Comparison of ENCODE assay signal across 9 cellular contexts in the genomic region with DNA sequence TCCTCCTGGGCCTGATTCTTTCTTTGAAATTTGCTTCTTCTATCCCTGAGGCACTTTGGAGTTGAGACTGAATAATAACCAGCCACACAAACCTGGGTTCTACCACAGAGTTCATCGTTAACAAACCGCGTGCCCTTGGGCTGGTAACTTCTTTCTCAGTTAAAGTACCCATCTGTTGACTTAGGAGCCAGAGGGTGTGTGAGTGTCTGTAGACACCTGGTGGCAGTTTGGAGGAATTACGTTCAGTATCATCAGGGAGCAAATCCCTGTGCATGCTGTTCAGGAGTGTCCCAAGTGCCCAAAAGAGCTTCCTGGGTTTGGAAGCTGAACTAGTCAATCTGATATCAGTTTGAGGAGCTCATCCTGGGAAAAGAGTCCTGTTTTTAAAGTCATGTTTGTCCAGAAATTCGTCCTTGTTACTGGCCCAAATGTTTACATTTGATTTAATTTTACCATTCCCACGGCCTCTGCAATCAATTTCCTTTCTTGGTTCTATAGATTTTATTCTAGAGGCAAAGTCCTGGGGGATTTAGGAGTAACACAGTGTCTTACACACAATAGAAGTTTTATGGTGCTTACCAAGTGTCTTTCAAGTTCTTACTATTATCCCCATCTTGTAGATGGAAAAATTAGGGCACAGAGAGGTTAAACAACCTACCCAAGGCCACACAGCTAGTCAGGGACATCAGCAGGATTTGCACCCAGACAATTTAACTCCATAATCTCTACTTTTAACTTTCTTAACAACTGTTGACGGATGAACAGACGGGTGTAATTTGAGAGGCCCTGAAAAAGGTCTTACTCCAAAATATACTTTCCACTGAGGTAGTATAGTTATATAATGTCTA. TPM values are rescaled to one million over a fixed set of nuclear protein-coding genes. Genes with fewer than 3 reads are reported as not detected.
DNase-seq lines count a peak whose midpoint lies in the region; ATAC-seq and TF ChIP-seq lines count a peak whose summit lies in the region.
"Had no signal": no experiment of that assay in that cellular context is flagged by ENCODE, and none has a peak within 500 bp of the region (broad histone marks: within the 10 kb centered on the region; RNA-seq: fewer than 3 reads in every experiment).

No MANE protein-coding gene starts in this region.

- no peaks in the 10 kb centered on the region for H3K36me3 ChIP-seq in HAP-1 (replicated peaks)
- no peaks in the 10 kb centered on the region for H3K36me3 ChIP-seq in thyroid gland

- H3K9me3 ChIP-seq in HAP-1 (no peaks in the 10 kb centered on the region), thyroid gland (no peaks in the 10 kb centered on the region)

- POLR2A ChIA-PET in WTC11 (lab: Charles Lee), result interaction anchor here (0.5 kb wide), 1 partner anchor 274 kb away, joined by 3 read pairs; no protein-coding TSS in a partner anchor

- DNase-seq in COLO668 (lab: John Stamatoyannopoulos, UW; ENCODE audit: unreplicated experiment) (peak; percentile 19), HAP-1 (ENCODE audit: low spot score in 2 of 2) (peak; percentile 43 to 57), NCI-H2227 treated with DMSO at 0.1 percent for 48 hours (lab: John Stamatoyannopoulos, UW) (peak; percentile 7), WTC11 (ENCODE audit: low spot score) (peak; percentile 14), memory B cell (ENCODE audit: low spot score in 2 of 2) (peak in 1 of 2 donors; percentile 40), thyroid gland (peak; percentile 37 to 45), NCI-H128 (lab: John Stamatoyannopoulos, UW; ENCODE audit: unreplicated experiment) (no peak)
- peak; percentile 11 for DNase-seq in effector CD4-positive, alpha-beta T cell

- no peak overlapping the region for H3K4me3 Mint-ChIP-seq in WTC11
- no peak overlapping the region for H3K4me3 Mint-ChIP-seq in memory B cell

- H3K36me3 Mint-ChIP-seq in WTC11, result peaks cover under 1% of the 10 kb centered on the region; the same call in 1 of the 2 replicates
- no peaks in the 10 kb centered on the region for H3K36me3 Mint-ChIP-seq in memory B cell

- H3K4me1 ChIP-seq in HAP-1 (no peaks in the 10 kb centered on the region), thyroid gland (peaks cover 0 to 13% of the 10 kb centered on the region in 2 donors)

- H3K27me3 Mint-ChIP-seq in WTC11 (ENCODE audit: low read depth) (peaks cover 6% of the 10 kb centered on the region), memory B cell (peaks cover 6% of the 10 kb centered on the region)

- CTCF ChIA-PET in WTC11 (lab: Charles Lee), result interaction anchor here (0.6 to 5.7 kb wide), 12 partner anchors 27 to 277 kb away, joined by 3 to 66 read pairs (median 4); a partner anchor contains a TSS

- in situ Hi-C loops in HAP-1 (cut with MboI; ENCODE audit: low sequenced_read_pairs), result loop anchor here (10.0 kb wide), 1 partner anchor 131 kb away; no protein-coding TSS in a partner anchor

- H3K4me1 Mint-ChIP-seq in WTC11 (no peaks in the 10 kb centered on the region), memory B cell (peaks cover 5% of the 10 kb centered on the region)

- no peak for TF ChIP-seq POLR2A in thyroid gland (IDR thresholded peaks at IDR 0.05)

- intact Hi-C loops in thyroid gland (cut with DNase I), result loop anchor here (2.0 kb wide), 1 partner anchor 133 kb away; no protein-coding TSS in a partner anchor

- H3K27me3 ChIP-seq in HAP-1 (ENCODE audit: low read depth) (0 out of 2 replicates have a peak, but pooled peaks cover 2% of the 10 kb centered on the region), thyroid gland (no peaks in the 10 kb centered on the region)

- no peak overlapping the region for H3K27ac Mint-ChIP-seq in WTC11
- no peak overlapping the region for H3K27ac Mint-ChIP-seq in memory B cell

- H3K9me3 Mint-ChIP-seq in WTC11 (peaks cover 24% of the 10 kb centered on the region), memory B cell (no peaks in the 10 kb centered on the region)

- TF ChIP-seq CTCF in WTC11 (IDR thresholded peaks at IDR 0.05), result peak; percentile 29; the same call in 1 of the 2 replicates
- peak; percentile 67 to 96 (median 84) for TF ChIP-seq CTCF in thyroid gland (IDR thresholded peaks at IDR 0.05)

- 36 to 38% methylated on average over 8 of the region's 8 CpGs for WGBS in thyroid gland, 2 donors

- H3K27ac ChIP-seq in thyroid gland, result no peak overlapping the region

- H3K4me3 ChIP-seq in HAP-1, result no peak overlapping the region
- H3K4me3 ChIP-seq in thyroid gland (replicated peaks in 1 of 3), result no peak overlapping the region

- ATAC-seq in WTC11 (peak; percentile 91), memory B cell (ENCODE audit: low read depth) (peak; percentile 57)

TF ChIP-seq in WTC11, 78 proteins besides CTCF, POLR2A, EP300 and RAD21:
- TF ChIP-seq PRRX2 (CRISPR knock-in tag; IDR thresholded peaks at IDR 0.05) (no peak), MXD4 (CRISPR knock-in tag; IDR thresholded peaks at IDR 0.05; ENCODE audit: borderline replicate concordance) (no peak), RORB (CRISPR knock-in tag; IDR thresholded peaks at IDR 0.05) (no peak), NR2C2 (CRISPR knock-in tag; IDR thresholded peaks at IDR 0.05) (no peak), ZNF219 (CRISPR knock-in tag; IDR thresholded peaks at IDR 0.05; ENCODE audit: borderline replicate concordance) (no peak), JUN (CRISPR knock-in tag; IDR thresholded peaks at IDR 0.05) (no peak), ZNF138 (CRISPR knock-in tag; conservative IDR thresholded peaks at IDR 0.05) (no peak), MYBL2 (CRISPR knock-in tag; IDR thresholded peaks at IDR 0.05) (no peak), GABPB1 (CRISPR knock-in tag; IDR thresholded peaks at IDR 0.05) (no peak), NFYB (CRISPR knock-in tag; conservative IDR thresholded peaks at IDR 0.05; ENCODE audit: low read depth) (no peak), RELA (CRISPR knock-in tag; IDR thresholded peaks at IDR 0.05; ENCODE audit: borderline replicate concordance) (no peak)
- TF ChIP-seq, protein P1, sequence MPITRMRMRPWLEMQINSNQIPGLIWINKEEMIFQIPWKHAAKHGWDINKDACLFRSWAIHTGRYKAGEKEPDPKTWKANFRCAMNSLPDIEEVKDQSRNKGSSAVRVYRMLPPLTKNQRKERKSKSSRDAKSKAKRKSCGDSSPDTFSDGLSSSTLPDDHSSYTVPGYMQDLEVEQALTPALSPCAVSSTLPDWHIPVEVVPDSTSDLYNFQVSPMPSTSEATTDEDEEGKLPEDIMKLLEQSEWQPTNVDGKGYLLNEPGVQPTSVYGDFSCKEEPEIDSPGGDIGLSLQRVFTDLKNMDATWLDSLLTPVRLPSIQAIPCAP (CRISPR knock-in tag; IDR thresholded peaks at IDR 0.05), result no peak
- TF ChIP-seq, protein P2, sequence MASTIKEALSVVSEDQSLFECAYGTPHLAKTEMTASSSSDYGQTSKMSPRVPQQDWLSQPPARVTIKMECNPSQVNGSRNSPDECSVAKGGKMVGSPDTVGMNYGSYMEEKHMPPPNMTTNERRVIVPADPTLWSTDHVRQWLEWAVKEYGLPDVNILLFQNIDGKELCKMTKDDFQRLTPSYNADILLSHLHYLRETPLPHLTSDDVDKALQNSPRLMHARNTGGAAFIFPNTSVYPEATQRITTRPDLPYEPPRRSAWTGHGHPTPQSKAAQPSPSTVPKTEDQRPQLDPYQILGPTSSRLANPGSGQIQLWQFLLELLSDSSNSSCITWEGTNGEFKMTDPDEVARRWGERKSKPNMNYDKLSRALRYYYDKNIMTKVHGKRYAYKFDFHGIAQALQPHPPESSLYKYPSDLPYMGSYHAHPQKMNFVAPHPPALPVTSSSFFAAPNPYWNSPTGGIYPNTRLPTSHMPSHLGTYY (CRISPR knock-in tag; IDR thresholded peaks at IDR 0.05), result no peak
- TF ChIP-seq, protein P3, sequence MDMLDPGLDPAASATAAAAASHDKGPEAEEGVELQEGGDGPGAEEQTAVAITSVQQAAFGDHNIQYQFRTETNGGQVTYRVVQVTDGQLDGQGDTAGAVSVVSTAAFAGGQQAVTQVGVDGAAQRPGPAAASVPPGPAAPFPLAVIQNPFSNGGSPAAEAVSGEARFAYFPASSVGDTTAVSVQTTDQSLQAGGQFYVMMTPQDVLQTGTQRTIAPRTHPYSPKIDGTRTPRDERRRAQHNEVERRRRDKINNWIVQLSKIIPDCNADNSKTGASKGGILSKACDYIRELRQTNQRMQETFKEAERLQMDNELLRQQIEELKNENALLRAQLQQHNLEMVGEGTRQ (CRISPR knock-in tag; IDR thresholded peaks at IDR 0.05), result no peak
- TF ChIP-seq, protein P4, sequence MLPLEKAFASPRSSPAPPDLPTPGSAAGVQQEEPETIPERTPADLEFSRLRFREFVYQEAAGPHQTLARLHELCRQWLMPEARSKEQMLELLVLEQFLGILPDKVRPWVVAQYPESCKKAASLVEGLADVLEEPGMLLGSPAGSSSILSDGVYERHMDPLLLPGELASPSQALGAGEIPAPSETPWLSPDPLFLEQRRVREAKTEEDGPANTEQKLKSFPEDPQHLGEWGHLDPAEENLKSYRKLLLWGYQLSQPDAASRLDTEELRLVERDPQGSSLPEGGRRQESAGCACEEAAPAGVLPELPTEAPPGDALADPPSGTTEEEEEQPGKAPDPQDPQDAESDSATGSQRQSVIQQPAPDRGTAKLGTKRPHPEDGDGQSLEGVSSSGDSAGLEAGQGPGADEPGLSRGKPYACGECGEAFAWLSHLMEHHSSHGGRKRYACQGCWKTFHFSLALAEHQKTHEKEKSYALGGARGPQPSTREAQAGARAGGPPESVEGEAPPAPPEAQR (CRISPR knock-in tag; IDR thresholded peaks at IDR 0.05), result no peak

RNA-seq across cellular contexts. Expression of a gene that starts 26.7 kb away (rescaled TPM):
- total RNA-seq in WTC11 (2021) (not detected in 3 replicates), thyroid gland (not detected)
- total RNA-seq: skeletal muscle tissue had no signal

RNA-seq across cellular contexts. Expression of a gene that starts 38.2 kb away (rescaled TPM):
- total RNA-seq in WTC11 (2021), result not detected in 3 replicates
- not detected for total RNA-seq in thyroid gland
- total RNA-seq: skeletal muscle tissue had no signal
